Comparison of ENCODE assay signal across 28 cellular contexts in the genomic region with DNA sequence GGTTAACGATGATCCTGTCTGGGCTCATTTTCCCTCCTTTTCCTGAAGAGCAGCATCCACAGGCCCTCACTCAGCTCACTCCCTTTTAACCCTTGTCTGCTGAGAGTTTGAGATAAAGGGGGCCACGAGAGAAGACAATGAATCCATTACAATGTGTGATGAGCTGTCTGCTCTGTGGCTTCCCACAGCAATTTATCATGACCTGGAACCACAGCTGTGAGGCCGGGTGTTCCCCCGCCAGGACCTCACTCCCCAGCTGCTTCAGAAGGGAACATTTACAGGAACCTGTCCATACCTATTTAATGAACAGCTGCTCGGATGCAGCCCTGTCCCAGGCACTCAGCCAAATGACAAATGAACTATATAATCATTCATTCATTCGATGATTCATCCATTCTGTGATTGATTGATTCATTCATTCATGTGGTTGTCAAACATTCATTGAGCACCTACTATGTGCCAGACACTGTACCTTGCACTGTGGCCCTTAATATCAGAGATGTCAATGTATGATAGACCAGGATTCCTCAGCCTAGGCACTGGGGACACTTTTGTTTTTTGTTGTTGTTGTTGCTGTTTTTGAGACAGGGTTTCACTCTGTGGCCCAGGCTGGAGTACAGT. TPM values are rescaled to one million over a fixed set of nuclear protein-coding genes. Genes with fewer than 3 reads are reported as not detected.
DNase-seq lines count a peak whose midpoint lies in the region; ATAC-seq and FAIRE-seq lines count a peak whose summit lies in the region.
"Had no signal": no experiment of that assay in that cellular context is flagged by ENCODE, and none has a peak within 500 bp of the region (broad histone marks: within the 10 kb centered on the region; RNA-seq: fewer than 3 reads in every experiment).

No MANE protein-coding gene starts in this region.

- no peaks in the 10 kb centered on the region for H3K9me3 Mint-ChIP-seq in activated naive CD8-positive, alpha-beta T cell treated with anti-CD3 and anti-CD28 coated beads, Interleukin-2, amount 50 U/mL, for 24 hours
- no peaks in the 10 kb centered on the region for H3K9me3 Mint-ChIP-seq in activated naive CD8-positive, alpha-beta T cell treated with anti-CD3 and anti-CD28 coated beads for 36 hours
- H3K9me3 Mint-ChIP-seq in effector memory CD8-positive, alpha-beta T cell = no peaks in the 10 kb centered on the region
- H3K9me3 Mint-ChIP-seq in stimulated activated memory B cell treated with anti-CD40 and anti-IgM and Interleukin-4, amounts not matched to agents 10 μg/mL and 1 μg/mL and 100 μg/mL, for 72 hours = no peaks in the 10 kb centered on the region
- H3K9me3 Mint-ChIP-seq: activated naive CD4-positive, alpha-beta T cell treated with anti-CD3 and anti-CD28 coated beads, Interleukin-2, amount 10 ng/mL, durations not matched to agents 7 days and 5 days; activated T-helper 1 cell treated with anti-CD3 and anti-CD28 coated beads, Interleukin-12 subunit alpha, Interleukin-12 subunit beta, Interleukin-2, Interleukin-4 antibody, amounts not matched to agents 30 ng/mL and 10 ng/mL and 1 ng/mL, durations not matched to agents 14 hours and 24 hours and 36 hours; CD8-positive, alpha-beta memory T cell; HFFc6; neural crest cell; type B pancreatic cell had no signal

- peaks cover 3% of the 10 kb centered on the region for H3K4me1 Mint-ChIP-seq in activated naive CD8-positive, alpha-beta T cell treated with anti-CD3 and anti-CD28 coated beads, Interleukin-2, amount 50 U/mL, for 24 hours
- H3K4me1 Mint-ChIP-seq in activated naive CD8-positive, alpha-beta T cell treated with anti-CD3 and anti-CD28 coated beads for 36 hours = no peaks in the 10 kb centered on the region
- peaks cover 0 to 3% of the 10 kb centered on the region in 2 donors for H3K4me1 Mint-ChIP-seq in effector memory CD8-positive, alpha-beta T cell (ENCODE audit: low read depth in 2 of 2)
- peaks cover 6% of the 10 kb centered on the region for H3K4me1 Mint-ChIP-seq in stimulated activated memory B cell treated with anti-CD40 and anti-IgM and Interleukin-4, amounts not matched to agents 10 μg/mL and 1 μg/mL and 100 μg/mL, for 72 hours
- H3K4me1 Mint-ChIP-seq: neural crest cell had no signal

- no peaks in the 10 kb centered on the region for H3K36me3 Mint-ChIP-seq in activated naive CD8-positive, alpha-beta T cell treated with anti-CD3 and anti-CD28 coated beads, Interleukin-2, amount 50 U/mL, for 24 hours (ENCODE audit: low read depth)
- no peaks in the 10 kb centered on the region for H3K36me3 Mint-ChIP-seq in activated naive CD8-positive, alpha-beta T cell treated with anti-CD3 and anti-CD28 coated beads for 36 hours
- no peaks in the 10 kb centered on the region for H3K36me3 Mint-ChIP-seq in effector memory CD8-positive, alpha-beta T cell (ENCODE audit: insufficient read depth)
- no peaks in the 10 kb centered on the region for H3K36me3 Mint-ChIP-seq in stimulated activated memory B cell treated with anti-CD40 and anti-IgM and Interleukin-4, amounts not matched to agents 10 μg/mL and 1 μg/mL and 100 μg/mL, for 72 hours
- H3K36me3 Mint-ChIP-seq: activated naive CD4-positive, alpha-beta T cell treated with anti-CD3 and anti-CD28 coated beads, Interleukin-2, amount 10 ng/mL, durations not matched to agents 7 days and 5 days; CD8-positive, alpha-beta memory T cell; type B pancreatic cell had no signal

- H3K27ac Mint-ChIP-seq in activated naive CD8-positive, alpha-beta T cell treated with anti-CD3 and anti-CD28 coated beads, Interleukin-2, amount 50 U/mL, for 24 hours = no peak overlapping the region
- no peak overlapping the region for H3K27ac Mint-ChIP-seq in activated naive CD8-positive, alpha-beta T cell treated with anti-CD3 and anti-CD28 coated beads for 36 hours
- H3K27ac Mint-ChIP-seq in effector memory CD8-positive, alpha-beta T cell = peak overlapping the region; percentile 23 to 49
- peak overlapping the region; percentile 32 for H3K27ac Mint-ChIP-seq in stimulated activated memory B cell treated with anti-CD40 and anti-IgM and Interleukin-4, amounts not matched to agents 10 μg/mL and 1 μg/mL and 100 μg/mL, for 72 hours
- H3K27ac Mint-ChIP-seq: activated T-helper 1 cell treated with anti-CD3 and anti-CD28 coated beads, Interleukin-12 subunit alpha, Interleukin-12 subunit beta, Interleukin-2, Interleukin-4 antibody, amounts not matched to agents 30 ng/mL and 10 ng/mL and 1 ng/mL, durations not matched to agents 14 hours and 24 hours and 36 hours; HFFc6; type B pancreatic cell had no signal

- no peak overlapping the region for H3K4me3 Mint-ChIP-seq in activated naive CD8-positive, alpha-beta T cell treated with anti-CD3 and anti-CD28 coated beads, Interleukin-2, amount 50 U/mL, for 24 hours
- no peak overlapping the region for H3K4me3 Mint-ChIP-seq in activated naive CD8-positive, alpha-beta T cell treated with anti-CD3 and anti-CD28 coated beads for 36 hours
- H3K4me3 Mint-ChIP-seq in effector memory CD8-positive, alpha-beta T cell = no peak overlapping the region
- H3K4me3 Mint-ChIP-seq in stimulated activated memory B cell treated with anti-CD40 and anti-IgM and Interleukin-4, amounts not matched to agents 10 μg/mL and 1 μg/mL and 100 μg/mL, for 72 hours = no peak overlapping the region
- H3K4me3 Mint-ChIP-seq: activated naive CD4-positive, alpha-beta T cell treated with anti-CD3 and anti-CD28 coated beads, Interleukin-2, amount 10 ng/mL, durations not matched to agents 7 days and 5 days; activated T-helper 1 cell treated with anti-CD3 and anti-CD28 coated beads, Interleukin-12 subunit alpha, Interleukin-12 subunit beta, Interleukin-2, Interleukin-4 antibody, amounts not matched to agents 30 ng/mL and 10 ng/mL and 1 ng/mL, durations not matched to agents 14 hours and 24 hours and 36 hours; CD8-positive, alpha-beta memory T cell; HFFc6; neural crest cell; type B pancreatic cell had no signal

- DNase-seq in activated naive CD8-positive, alpha-beta T cell treated with anti-CD3 and anti-CD28 coated beads, Interleukin-2, amount 50 U/mL, for 24 hours = no peak
- DNase-seq in activated naive CD8-positive, alpha-beta T cell treated with anti-CD3 and anti-CD28 coated beads for 36 hours = no peak
- DNase-seq in RCC 7860 (ENCODE audit: low spot score) = peak; percentile 8
- DNase-seq in effector memory CD8-positive, alpha-beta T cell = no peak
- DNase-seq in NCI-H774 (lab: John Stamatoyannopoulos, UW) = no peak
- DNase-seq in SIG-M5 treated with dmso at 0.1 percent for 504 hours (lab: John Stamatoyannopoulos, UW; ENCODE audit: unreplicated experiment) = no peak
- DNase-seq: ACHN; activated CD4-positive, alpha-beta T cell treated with anti-CD3 and anti-CD28 coated beads, Interleukin-2, amount 50 U/mL, for 4 hours; activated CD4-positive, CD25-positive, alpha-beta regulatory T cell; activated naive CD4-positive, alpha-beta T cell treated with anti-CD3 and anti-CD28 coated beads, Interleukin-2, amount 10 ng/mL, durations not matched to agents 7 days and 5 days; BE2C; CD8-positive, alpha-beta memory T cell; foreskin fibroblast; heart right ventricle; HFFc6; left cardiac atrium; NCI-H1048; NCI-H1694 treated with DMSO at 0.1 percent for 48 hours; NCI-H748 treated with DMSO at 0.1 percent for 48 hours; pancreas; spleen; substantia nigra; SW 1271 had no signal

- ATAC-seq in activated naive CD8-positive, alpha-beta T cell treated with anti-CD3 and anti-CD28 coated beads, Interleukin-2, amount 50 U/mL, for 24 hours = peak; percentile 52
- no peak for ATAC-seq in effector memory CD8-positive, alpha-beta T cell (replicated peaks)
- no peak for ATAC-seq in stimulated activated memory B cell treated with anti-CD40 and anti-IgM and Interleukin-4, amounts not matched to agents 10 μg/mL and 1 μg/mL and 100 μg/mL, for 72 hours
- ATAC-seq in HG02840 (IDR thresholded peaks at IDR 0.05; ENCODE audit: low FRiP score, unreplicated experiment) = no peak
- ATAC-seq: heart right ventricle, left cardiac atrium, pancreas had no signal

- no peak for FAIRE-seq in RCC 7860 (lab: Jason Lieb, UNC)
- FAIRE-seq: pancreas had no signal

- H3K27me3 Mint-ChIP-seq in activated naive CD8-positive, alpha-beta T cell treated with anti-CD3 and anti-CD28 coated beads, Interleukin-2, amount 50 U/mL, for 24 hours = no peaks in the 10 kb centered on the region
- H3K27me3 Mint-ChIP-seq in activated naive CD8-positive, alpha-beta T cell treated with anti-CD3 and anti-CD28 coated beads for 36 hours = no peaks in the 10 kb centered on the region
- no peaks in the 10 kb centered on the region for H3K27me3 Mint-ChIP-seq in effector memory CD8-positive, alpha-beta T cell
- H3K27me3 Mint-ChIP-seq in stimulated activated memory B cell treated with anti-CD40 and anti-IgM and Interleukin-4, amounts not matched to agents 10 μg/mL and 1 μg/mL and 100 μg/mL, for 72 hours = no peaks in the 10 kb centered on the region

RNA-seq across cellular contexts. Expression of a gene that starts 18.5 kb away (rescaled TPM):
- 1 to 10 TPM; 3.6 to 3.9 TPM for total RNA-seq in activated naive CD8-positive, alpha-beta T cell treated with anti-CD3 and anti-CD28 coated beads for 36 hours

Comparison
In these comparisons a context has a peak if more than half of its experiments do, and no peak if none do; other contexts are left out.
1. H3K27ac Mint-ChIP-seq: peak in effector memory CD8-positive, alpha-beta T cell (2 of 2) and stimulated activated memory B cell treated with anti-CD40 and anti-IgM and Interleukin-4, amounts not matched to agents 10 μg/mL and 1 μg/mL and 100 μg/mL, for 72 hours (single experiment); none in activated naive CD8-positive, alpha-beta T cell treated with anti-CD3 and anti-CD28 coated beads, Interleukin-2, amount 50 U/mL, for 24 hours (single experiment) and activated naive CD8-positive, alpha-beta T cell treated with anti-CD3 and anti-CD28 coated beads for 36 hours (single experiment).